Comparison of ENCODE assay signal across 25 cellular contexts in the genomic region with DNA sequence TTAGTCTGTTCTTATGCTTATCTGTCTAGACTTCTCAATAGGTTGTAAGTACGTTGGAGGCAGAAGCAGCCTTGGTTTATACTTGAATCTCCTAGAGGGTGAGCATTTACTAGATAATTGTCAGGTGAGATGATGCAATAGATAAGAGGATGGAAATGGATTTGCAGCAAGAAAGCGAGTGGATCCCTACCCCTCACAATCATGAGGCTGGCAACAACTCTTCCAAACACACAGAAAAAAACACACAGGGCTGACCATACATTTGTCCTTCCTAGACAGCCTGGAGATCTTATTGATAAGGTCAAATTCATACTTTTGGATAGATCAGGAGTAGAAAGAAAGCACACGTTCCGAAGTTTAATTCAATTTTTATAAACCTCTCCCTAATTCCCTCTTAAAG.
"Had no signal": no experiment of that assay in that cellular context is flagged by ENCODE, and none has a peak within 500 bp of the region (broad histone marks: within the 10 kb centered on the region; RNA-seq: fewer than 3 reads in every experiment).

No MANE protein-coding gene starts in this region.

- FAIRE-seq: frontal cortex had no signal

- H3K4me2 ChIP-seq: neural progenitor cell had no signal

- H2AFZ ChIP-seq: neural progenitor cell had no signal

- H3K27ac ChIP-seq: adrenal gland, ascending aorta, neural progenitor cell, thoracic aorta, vagina, VCaP had no signal

- H3K4me1 Mint-ChIP-seq: activated CD4-positive, alpha-beta T cell treated with anti-CD3 and anti-CD28 coated beads, Interleukin-2, amount 10 ng/mL, durations not matched to agents 7 days and 5 days; activated T-helper 17 cell treated with anti-CD3 and anti-CD28 coated beads, Interleukin-2, amount 50 U/mL, for 72 hours; naive thymus-derived CD8-positive, alpha-beta T cell had no signal

- H3K27me3 ChIP-seq: adrenal gland, ascending aorta, neural progenitor cell, vagina had no signal

- H3K36me3 Mint-ChIP-seq: activated naive CD8-positive, alpha-beta T cell; mesothelial cell of epicardium; naive thymus-derived CD8-positive, alpha-beta T cell; neural progenitor cell; type B pancreatic cell had no signal

- ATAC-seq: activated CD8-positive, alpha-beta T cell treated with anti-CD3 and anti-CD28 coated beads, Interleukin-2, amount 10 ng/mL, durations not matched to agents 7 days and 5 days; activated T-helper 17 cell treated with anti-CD3 and anti-CD28 coated beads, Interleukin-2, amount 50 U/mL, for 72 hours; esophagus mucosa; left ventricle myocardium superior; naive thymus-derived CD8-positive, alpha-beta T cell had no signal

- H3K4me1 ChIP-seq: adrenal gland, ascending aorta, vagina had no signal

- H3K27ac Mint-ChIP-seq: activated CD4-positive, alpha-beta T cell treated with anti-CD3 and anti-CD28 coated beads, Interleukin-2, amount 10 ng/mL, durations not matched to agents 7 days and 5 days; activated CD8-positive, alpha-beta T cell treated with anti-CD3 and anti-CD28 coated beads, Interleukin-2, amount 10 ng/mL, durations not matched to agents 7 days and 5 days; activated naive CD8-positive, alpha-beta T cell; activated T-helper 17 cell treated with anti-CD3 and anti-CD28 coated beads, Interleukin-2, amount 50 U/mL, for 72 hours; mesothelial cell of epicardium; naive thymus-derived CD8-positive, alpha-beta T cell; neural progenitor cell; progenitor cell of endocrine pancreas; type B pancreatic cell had no signal

- H3K36me3 ChIP-seq: adrenal gland, ascending aorta, neural progenitor cell, thoracic aorta, vagina had no signal

- H3K4me3 Mint-ChIP-seq: activated CD4-positive, alpha-beta T cell treated with anti-CD3 and anti-CD28 coated beads, Interleukin-2, amount 10 ng/mL, durations not matched to agents 7 days and 5 days; activated CD8-positive, alpha-beta T cell treated with anti-CD3 and anti-CD28 coated beads, Interleukin-2, amount 10 ng/mL, durations not matched to agents 7 days and 5 days; activated naive CD8-positive, alpha-beta T cell; activated T-helper 17 cell treated with anti-CD3 and anti-CD28 coated beads, Interleukin-2, amount 50 U/mL, for 72 hours; mesothelial cell of epicardium; naive thymus-derived CD8-positive, alpha-beta T cell; neural progenitor cell; type B pancreatic cell had no signal

- H3K4me3 ChIP-seq: adrenal gland, ascending aorta, neural progenitor cell, thoracic aorta, vagina had no signal

- H3K9ac ChIP-seq: neural progenitor cell had no signal

- H3K9me3 ChIP-seq: adrenal gland, ascending aorta, thoracic aorta, vagina had no signal

- DNase-seq: activated CD4-positive, alpha-beta T cell treated with anti-CD3 and anti-CD28 coated beads, Interleukin-2, amount 10 ng/mL, durations not matched to agents 7 days and 5 days; activated CD4-positive, CD25-positive, alpha-beta regulatory T cell treated with anti-CD3 and anti-CD28 coated beads, Interleukin-2, amount 50 U/mL, for 72 hours; activated CD8-positive, alpha-beta T cell treated with anti-CD3 and anti-CD28 coated beads, Interleukin-2, amount 10 ng/mL, durations not matched to agents 7 days and 5 days; adrenal gland; central memory CD4-positive, alpha-beta T cell; effector memory CD4-positive, alpha-beta T cell; hippocampal formation; left ventricle myocardium superior; mammary epithelial cell; naive thymus-derived CD8-positive, alpha-beta T cell; retina; stimulated activated CD4-positive, alpha-beta T cell treated with anti-CD3 and anti-CD28 coated beads, Interleukin-4, amount 100 ng/mL, for 1 hour; stimulated activated naive CD4-positive, alpha-beta T cell had no signal

- H3K9me3 Mint-ChIP-seq: activated CD4-positive, alpha-beta T cell treated with anti-CD3 and anti-CD28 coated beads, Interleukin-2, amount 10 ng/mL, durations not matched to agents 7 days and 5 days; activated T-helper 17 cell treated with anti-CD3 and anti-CD28 coated beads, Interleukin-2, amount 50 U/mL, for 72 hours; mesothelial cell of epicardium; naive thymus-derived CD8-positive, alpha-beta T cell; neural progenitor cell; type B pancreatic cell had no signal
